Comparison of ENCODE assay signal across 1 cellular context in the genomic region with DNA sequence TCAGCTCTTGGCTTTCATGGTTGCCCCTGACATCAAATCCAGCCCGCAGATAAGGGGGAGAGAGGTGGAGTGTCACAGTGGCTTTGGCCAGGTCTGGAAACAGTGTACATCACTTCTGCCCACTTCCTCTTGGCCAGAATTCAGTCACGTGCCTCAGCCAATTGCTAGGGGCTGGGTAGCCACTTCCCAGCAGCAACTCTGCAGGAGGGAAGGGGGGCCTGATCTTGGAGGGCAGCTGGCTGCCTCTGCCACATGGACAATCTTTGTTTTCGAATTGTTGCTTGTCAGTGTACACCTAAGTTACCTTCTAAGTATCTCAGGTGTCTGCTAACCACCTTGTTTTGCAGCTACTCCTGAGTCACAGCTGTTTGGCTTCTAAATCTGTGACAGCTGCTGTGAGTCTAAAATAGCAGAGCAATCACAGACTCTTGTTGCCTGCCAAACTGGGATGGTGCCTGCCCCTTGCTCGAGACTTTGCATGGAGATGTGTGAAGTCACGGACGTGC.
TF ChIP-seq lines count a peak whose summit lies in the region.

No MANE protein-coding gene starts in this region.

TF ChIP-seq in GM12878, 131 proteins besides CTCF, POLR2A, EP300 and RAD21 (continued from another document and continues in another):
- TF ChIP-seq RFX5 (IDR thresholded peaks at IDR 0.05; ENCODE audit: low read depth, low read length), result peak; percentile 28; the same call in 1 of the 2 replicates
- TF ChIP-seq, protein P1, sequence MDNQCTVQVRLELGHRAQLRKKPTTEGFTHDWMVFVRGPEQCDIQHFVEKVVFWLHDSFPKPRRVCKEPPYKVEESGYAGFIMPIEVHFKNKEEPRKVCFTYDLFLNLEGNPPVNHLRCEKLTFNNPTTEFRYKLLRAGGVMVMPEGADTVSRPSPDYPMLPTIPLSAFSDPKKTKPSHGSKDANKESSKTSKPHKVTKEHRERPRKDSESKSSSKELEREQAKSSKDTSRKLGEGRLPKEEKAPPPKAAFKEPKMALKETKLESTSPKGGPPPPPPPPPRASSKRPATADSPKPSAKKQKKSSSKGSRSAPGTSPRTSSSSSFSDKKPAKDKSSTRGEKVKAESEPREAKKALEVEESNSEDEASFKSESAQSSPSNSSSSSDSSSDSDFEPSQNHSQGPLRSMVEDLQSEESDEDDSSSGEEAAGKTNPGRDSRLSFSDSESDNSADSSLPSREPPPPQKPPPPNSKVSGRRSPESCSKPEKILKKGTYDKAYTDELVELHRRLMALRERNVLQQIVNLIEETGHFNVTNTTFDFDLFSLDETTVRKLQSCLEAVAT (IDR thresholded peaks at IDR 0.05), result peak; percentile 30; the same call in 1 of the 2 replicates
- no peak for TF ChIP-seq HDAC2 (IDR thresholded peaks at IDR 0.05)
- peak; percentile 30; the same call in 1 of the 2 replicates for TF ChIP-seq MTA2 (IDR thresholded peaks at IDR 0.05; ENCODE audit: low read depth)
- TF ChIP-seq, protein P2, sequence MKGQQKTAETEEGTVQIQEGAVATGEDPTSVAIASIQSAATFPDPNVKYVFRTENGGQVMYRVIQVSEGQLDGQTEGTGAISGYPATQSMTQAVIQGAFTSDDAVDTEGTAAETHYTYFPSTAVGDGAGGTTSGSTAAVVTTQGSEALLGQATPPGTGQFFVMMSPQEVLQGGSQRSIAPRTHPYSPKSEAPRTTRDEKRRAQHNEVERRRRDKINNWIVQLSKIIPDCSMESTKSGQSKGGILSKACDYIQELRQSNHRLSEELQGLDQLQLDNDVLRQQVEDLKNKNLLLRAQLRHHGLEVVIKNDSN (IDR thresholded peaks at IDR 0.05; ENCODE audit: borderline replicate concordance, extremely low read length, insufficient read depth, low read depth, low read length), result peak; percentile 81
- no peak for TF ChIP-seq PML (IDR thresholded peaks at IDR 0.05; ENCODE audit: low read length)
- TF ChIP-seq ZNF217 (IDR thresholded peaks at IDR 0.05), result no peak
- TF ChIP-seq, protein P3, sequence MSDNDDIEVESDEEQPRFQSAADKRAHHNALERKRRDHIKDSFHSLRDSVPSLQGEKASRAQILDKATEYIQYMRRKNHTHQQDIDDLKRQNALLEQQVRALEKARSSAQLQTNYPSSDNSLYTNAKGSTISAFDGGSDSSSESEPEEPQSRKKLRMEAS (IDR thresholded peaks at IDR 0.05; ENCODE audit: low read depth, low read length), result peak; percentile 42; the same call in 1 of the 2 replicates
- TF ChIP-seq, protein P4, sequence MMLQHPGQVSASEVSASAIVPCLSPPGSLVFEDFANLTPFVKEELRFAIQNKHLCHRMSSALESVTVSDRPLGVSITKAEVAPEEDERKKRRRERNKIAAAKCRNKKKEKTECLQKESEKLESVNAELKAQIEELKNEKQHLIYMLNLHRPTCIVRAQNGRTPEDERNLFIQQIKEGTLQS (IDR thresholded peaks at IDR 0.05; ENCODE audit: borderline replicate concordance, extremely low read depth, low read depth, low read length), result 0 out of 2 replicates have a peak, but pooled peaks have one; percentile 39
- peak; percentile 43 for TF ChIP-seq MEF2B (IDR thresholded peaks at IDR 0.05; ENCODE audit: partially characterized antibody, poor library complexity, severe bottlenecking)
- TF ChIP-seq BACH1 (IDR thresholded peaks at IDR 0.05; ENCODE audit: borderline replicate concordance), result peak; percentile 32; the same call in 1 of the 2 replicates
- TF ChIP-seq FOS (IDR thresholded peaks at IDR 0.05; ENCODE audit: borderline replicate concordance, extremely low read depth, insufficient read length), result no peak
- 0 out of 2 replicates have a peak, but pooled peaks have one; percentile 17 for TF ChIP-seq NR2F1 (conservative IDR thresholded peaks at IDR 0.05)
- no peak for TF ChIP-seq RB1 (IDR thresholded peaks at IDR 0.05; ENCODE audit: borderline replicate concordance)
- no peak for TF ChIP-seq NR2C2 (IDR thresholded peaks at IDR 0.05; ENCODE audit: borderline replicate concordance, control insufficient read depth, insufficient read length, low read depth)
- peak; percentile 50; the same call in 1 of the 2 replicates for TF ChIP-seq MXI1 (IDR thresholded peaks at IDR 0.05; ENCODE audit: low read depth, low read length)
- TF ChIP-seq, protein P5, sequence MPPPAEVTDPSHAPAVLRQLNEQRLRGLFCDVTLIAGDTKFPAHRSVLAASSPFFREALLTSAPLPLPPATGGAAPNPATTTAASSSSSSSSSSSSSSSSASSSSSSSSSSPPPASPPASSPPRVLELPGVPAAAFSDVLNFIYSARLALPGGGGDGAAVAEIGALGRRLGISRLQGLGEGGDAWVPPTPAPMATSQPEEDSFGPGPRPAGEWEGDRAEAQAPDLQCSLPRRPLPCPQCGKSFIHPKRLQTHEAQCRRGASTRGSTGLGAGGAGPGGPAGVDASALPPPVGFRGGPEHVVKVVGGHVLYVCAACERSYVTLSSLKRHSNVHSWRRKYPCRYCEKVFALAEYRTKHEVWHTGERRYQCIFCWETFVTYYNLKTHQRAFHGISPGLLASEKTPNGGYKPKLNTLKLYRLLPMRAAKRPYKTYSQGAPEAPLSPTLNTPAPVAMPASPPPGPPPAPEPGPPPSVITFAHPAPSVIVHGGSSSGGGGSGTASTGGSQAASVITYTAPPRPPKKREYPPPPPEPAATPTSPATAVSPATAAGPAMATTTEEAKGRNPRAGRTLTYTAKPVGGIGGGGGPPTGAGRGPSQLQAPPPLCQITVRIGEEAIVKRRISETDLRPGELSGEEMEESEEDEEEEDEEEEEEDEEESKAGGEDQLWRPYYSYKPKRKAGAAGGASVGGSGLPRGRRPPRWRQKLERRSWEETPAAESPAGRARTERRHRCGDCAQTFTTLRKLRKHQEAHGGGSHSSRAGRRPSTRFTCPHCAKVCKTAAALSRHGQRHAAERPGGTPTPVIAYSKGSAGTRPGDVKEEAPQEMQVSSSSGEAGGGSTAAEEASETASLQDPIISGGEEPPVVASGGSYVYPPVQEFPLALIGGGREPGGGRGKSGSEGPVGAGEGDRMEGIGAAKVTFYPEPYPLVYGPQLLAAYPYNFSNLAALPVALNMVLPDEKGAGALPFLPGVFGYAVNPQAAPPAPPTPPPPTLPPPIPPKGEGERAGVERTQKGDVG (CRISPR knock-in tag; IDR thresholded peaks at IDR 0.05), result no peak
- TF ChIP-seq SUPT20H (IDR thresholded peaks at IDR 0.05; ENCODE audit: borderline replicate concordance, control insufficient read depth, low read depth, low read length), result no peak
- peak; percentile 47; the same call in 1 of the 2 replicates for TF ChIP-seq ATF7 (IDR thresholded peaks at IDR 0.05; ENCODE audit: low read depth)
- TF ChIP-seq DPF2 (IDR thresholded peaks at IDR 0.05), result peak; percentile 80; the same call in 1 of the 2 replicates
- no peak for TF ChIP-seq SRF (IDR thresholded peaks at IDR 0.05; ENCODE audit: low read depth in 2 of 2, low read length in 2 of 2)
- TF ChIP-seq GATAD2B (conservative IDR thresholded peaks at IDR 0.05; ENCODE audit: low read depth), result no peak
- TF ChIP-seq CBX5 (IDR thresholded peaks at IDR 0.05; ENCODE audit: low read depth), result no peak
- TF ChIP-seq, protein P6, sequence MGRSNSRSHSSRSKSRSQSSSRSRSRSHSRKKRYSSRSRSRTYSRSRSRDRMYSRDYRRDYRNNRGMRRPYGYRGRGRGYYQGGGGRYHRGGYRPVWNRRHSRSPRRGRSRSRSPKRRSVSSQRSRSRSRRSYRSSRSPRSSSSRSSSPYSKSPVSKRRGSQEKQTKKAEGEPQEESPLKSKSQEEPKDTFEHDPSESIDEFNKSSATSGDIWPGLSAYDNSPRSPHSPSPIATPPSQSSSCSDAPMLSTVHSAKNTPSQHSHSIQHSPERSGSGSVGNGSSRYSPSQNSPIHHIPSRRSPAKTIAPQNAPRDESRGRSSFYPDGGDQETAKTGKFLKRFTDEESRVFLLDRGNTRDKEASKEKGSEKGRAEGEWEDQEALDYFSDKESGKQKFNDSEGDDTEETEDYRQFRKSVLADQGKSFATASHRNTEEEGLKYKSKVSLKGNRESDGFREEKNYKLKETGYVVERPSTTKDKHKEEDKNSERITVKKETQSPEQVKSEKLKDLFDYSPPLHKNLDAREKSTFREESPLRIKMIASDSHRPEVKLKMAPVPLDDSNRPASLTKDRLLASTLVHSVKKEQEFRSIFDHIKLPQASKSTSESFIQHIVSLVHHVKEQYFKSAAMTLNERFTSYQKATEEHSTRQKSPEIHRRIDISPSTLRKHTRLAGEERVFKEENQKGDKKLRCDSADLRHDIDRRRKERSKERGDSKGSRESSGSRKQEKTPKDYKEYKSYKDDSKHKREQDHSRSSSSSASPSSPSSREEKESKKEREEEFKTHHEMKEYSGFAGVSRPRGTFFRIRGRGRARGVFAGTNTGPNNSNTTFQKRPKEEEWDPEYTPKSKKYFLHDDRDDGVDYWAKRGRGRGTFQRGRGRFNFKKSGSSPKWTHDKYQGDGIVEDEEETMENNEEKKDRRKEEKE (IDR thresholded peaks at IDR 0.05), result no peak
- TF ChIP-seq, protein P7, sequence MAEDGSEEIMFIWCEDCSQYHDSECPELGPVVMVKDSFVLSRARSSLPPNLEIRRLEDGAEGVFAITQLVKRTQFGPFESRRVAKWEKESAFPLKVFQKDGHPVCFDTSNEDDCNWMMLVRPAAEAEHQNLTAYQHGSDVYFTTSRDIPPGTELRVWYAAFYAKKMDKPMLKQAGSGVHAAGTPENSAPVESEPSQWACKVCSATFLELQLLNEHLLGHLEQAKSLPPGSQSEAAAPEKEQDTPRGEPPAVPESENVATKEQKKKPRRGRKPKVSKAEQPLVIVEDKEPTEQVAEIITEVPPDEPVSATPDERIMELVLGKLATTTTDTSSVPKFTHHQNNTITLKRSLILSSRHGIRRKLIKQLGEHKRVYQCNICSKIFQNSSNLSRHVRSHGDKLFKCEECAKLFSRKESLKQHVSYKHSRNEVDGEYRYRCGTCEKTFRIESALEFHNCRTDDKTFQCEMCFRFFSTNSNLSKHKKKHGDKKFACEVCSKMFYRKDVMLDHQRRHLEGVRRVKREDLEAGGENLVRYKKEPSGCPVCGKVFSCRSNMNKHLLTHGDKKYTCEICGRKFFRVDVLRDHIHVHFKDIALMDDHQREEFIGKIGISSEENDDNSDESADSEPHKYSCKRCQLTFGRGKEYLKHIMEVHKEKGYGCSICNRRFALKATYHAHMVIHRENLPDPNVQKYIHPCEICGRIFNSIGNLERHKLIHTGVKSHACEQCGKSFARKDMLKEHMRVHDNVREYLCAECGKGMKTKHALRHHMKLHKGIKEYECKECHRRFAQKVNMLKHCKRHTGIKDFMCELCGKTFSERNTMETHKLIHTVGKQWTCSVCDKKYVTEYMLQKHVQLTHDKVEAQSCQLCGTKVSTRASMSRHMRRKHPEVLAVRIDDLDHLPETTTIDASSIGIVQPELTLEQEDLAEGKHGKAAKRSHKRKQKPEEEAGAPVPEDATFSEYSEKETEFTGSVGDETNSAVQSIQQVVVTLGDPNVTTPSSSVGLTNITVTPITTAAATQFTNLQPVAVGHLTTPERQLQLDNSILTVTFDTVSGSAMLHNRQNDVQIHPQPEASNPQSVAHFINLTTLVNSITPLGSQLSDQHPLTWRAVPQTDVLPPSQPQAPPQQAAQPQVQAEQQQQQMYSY (CRISPR knock-in tag; IDR thresholded peaks at IDR 0.05), result no peak
- 0 out of 2 replicates have a peak, but pooled peaks have one; percentile 24 for TF ChIP-seq CREB1 (IDR thresholded peaks at IDR 0.05; ENCODE audit: low read depth)
- TF ChIP-seq, protein P8, sequence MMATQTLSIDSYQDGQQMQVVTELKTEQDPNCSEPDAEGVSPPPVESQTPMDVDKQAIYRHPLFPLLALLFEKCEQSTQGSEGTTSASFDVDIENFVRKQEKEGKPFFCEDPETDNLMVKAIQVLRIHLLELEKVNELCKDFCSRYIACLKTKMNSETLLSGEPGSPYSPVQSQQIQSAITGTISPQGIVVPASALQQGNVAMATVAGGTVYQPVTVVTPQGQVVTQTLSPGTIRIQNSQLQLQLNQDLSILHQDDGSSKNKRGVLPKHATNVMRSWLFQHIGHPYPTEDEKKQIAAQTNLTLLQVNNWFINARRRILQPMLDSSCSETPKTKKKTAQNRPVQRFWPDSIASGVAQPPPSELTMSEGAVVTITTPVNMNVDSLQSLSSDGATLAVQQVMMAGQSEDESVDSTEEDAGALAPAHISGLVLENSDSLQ (IDR thresholded peaks at IDR 0.05), result peak; percentile 57; the same call in 1 of the 2 replicates
- no peak for TF ChIP-seq EZH2 (IDR thresholded peaks at IDR 0.05; ENCODE audit: borderline replicate concordance, control insufficient read depth, low read depth, low read length)
- no peak for TF ChIP-seq KLF5 (IDR thresholded peaks at IDR 0.05; ENCODE audit: partially characterized antibody)
- no peak for TF ChIP-seq POLR2AphosphoS2 (IDR thresholded peaks at IDR 0.05; ENCODE audit: low read depth, low read length)
- TF ChIP-seq, protein P9, sequence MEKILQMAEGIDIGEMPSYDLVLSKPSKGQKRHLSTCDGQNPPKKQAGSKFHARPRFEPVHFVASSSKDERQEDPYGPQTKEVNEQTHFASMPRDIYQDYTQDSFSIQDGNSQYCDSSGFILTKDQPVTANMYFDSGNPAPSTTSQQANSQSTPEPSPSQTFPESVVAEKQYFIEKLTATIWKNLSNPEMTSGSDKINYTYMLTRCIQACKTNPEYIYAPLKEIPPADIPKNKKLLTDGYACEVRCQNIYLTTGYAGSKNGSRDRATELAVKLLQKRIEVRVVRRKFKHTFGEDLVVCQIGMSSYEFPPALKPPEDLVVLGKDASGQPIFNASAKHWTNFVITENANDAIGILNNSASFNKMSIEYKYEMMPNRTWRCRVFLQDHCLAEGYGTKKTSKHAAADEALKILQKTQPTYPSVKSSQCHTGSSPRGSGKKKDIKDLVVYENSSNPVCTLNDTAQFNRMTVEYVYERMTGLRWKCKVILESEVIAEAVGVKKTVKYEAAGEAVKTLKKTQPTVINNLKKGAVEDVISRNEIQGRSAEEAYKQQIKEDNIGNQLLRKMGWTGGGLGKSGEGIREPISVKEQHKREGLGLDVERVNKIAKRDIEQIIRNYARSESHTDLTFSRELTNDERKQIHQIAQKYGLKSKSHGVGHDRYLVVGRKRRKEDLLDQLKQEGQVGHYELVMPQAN (conservative IDR thresholded peaks at IDR 0.05), result 0 out of 2 replicates have a peak, but pooled peaks have one; percentile 40
- no peak for TF ChIP-seq CHD4 (IDR thresholded peaks at IDR 0.05)
- TF ChIP-seq, protein P10, sequence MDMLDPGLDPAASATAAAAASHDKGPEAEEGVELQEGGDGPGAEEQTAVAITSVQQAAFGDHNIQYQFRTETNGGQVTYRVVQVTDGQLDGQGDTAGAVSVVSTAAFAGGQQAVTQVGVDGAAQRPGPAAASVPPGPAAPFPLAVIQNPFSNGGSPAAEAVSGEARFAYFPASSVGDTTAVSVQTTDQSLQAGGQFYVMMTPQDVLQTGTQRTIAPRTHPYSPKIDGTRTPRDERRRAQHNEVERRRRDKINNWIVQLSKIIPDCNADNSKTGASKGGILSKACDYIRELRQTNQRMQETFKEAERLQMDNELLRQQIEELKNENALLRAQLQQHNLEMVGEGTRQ (IDR thresholded peaks at IDR 0.05; ENCODE audit: borderline replicate concordance, low read depth, low read length), result peak; percentile 56
- TF ChIP-seq SP1 (IDR thresholded peaks at IDR 0.05; ENCODE audit: low read depth, low read length), result peak; percentile 10
- no peak for TF ChIP-seq MYB (IDR thresholded peaks at IDR 0.05; ENCODE audit: borderline replicate concordance, low read depth, low read length)
- TF ChIP-seq IRF4 (IDR thresholded peaks at IDR 0.05; ENCODE audit: low read depth, low read length), result 0 out of 2 replicates have a peak, but pooled peaks have one; percentile 26
